ENCODE assay signal across 10 cellular contexts in genomic region chr7:44394636-44395035, GRCh38.
"Had no signal": no experiment of that assay in that cellular context is flagged by ENCODE, and none has a peak within 500 bp of the region (broad histone marks: within the 10 kb centered on the region; RNA-seq: fewer than 3 reads in every experiment).

No MANE protein-coding gene starts in this region.

- H3K27ac Mint-ChIP-seq: activated CD4-positive, alpha-beta memory T cell treated with anti-CD3 and anti-CD28 coated beads for 36 hours; activated naive CD4-positive, alpha-beta T cell treated with anti-CD3 and anti-CD28 coated beads, Interleukin-2, amount 10 ng/mL, durations not matched to agents 7 days and 5 days; activated T-helper 2 cell treated with anti-CD3 and anti-CD28 coated beads, Interferon-gamma antibody, Interleukin-2, Interleukin-4, amounts not matched to agents 10 μg/mL and 5 μg/mL and 100 μg/mL, durations not matched to agents 14 hours and 24 hours and 36 hours; mesothelial cell of epicardium had no signal

- H3K4me3 Mint-ChIP-seq: activated CD4-positive, alpha-beta memory T cell treated with anti-CD3 and anti-CD28 coated beads for 36 hours; activated naive CD4-positive, alpha-beta T cell treated with anti-CD3 and anti-CD28 coated beads, Interleukin-2, amount 10 ng/mL, durations not matched to agents 7 days and 5 days; mesothelial cell of epicardium had no signal

- H3K9me3 Mint-ChIP-seq: activated CD4-positive, alpha-beta memory T cell treated with anti-CD3 and anti-CD28 coated beads for 36 hours; activated naive CD4-positive, alpha-beta T cell treated with anti-CD3 and anti-CD28 coated beads, Interleukin-2, amount 10 ng/mL, durations not matched to agents 7 days and 5 days; activated T-helper 2 cell treated with anti-CD3 and anti-CD28 coated beads, Interferon-gamma antibody, Interleukin-2, Interleukin-4, amounts not matched to agents 10 μg/mL and 5 μg/mL and 100 μg/mL, durations not matched to agents 14 hours and 24 hours and 36 hours; mesothelial cell of epicardium had no signal

- H3K27me3 Mint-ChIP-seq: activated CD4-positive, alpha-beta memory T cell treated with anti-CD3 and anti-CD28 coated beads for 36 hours; activated naive CD4-positive, alpha-beta T cell treated with anti-CD3 and anti-CD28 coated beads, Interleukin-2, amount 10 ng/mL, durations not matched to agents 7 days and 5 days had no signal

- DNase-seq: activated CD4-positive, alpha-beta memory T cell treated with anti-CD3 and anti-CD28 coated beads for 36 hours; activated naive CD4-positive, alpha-beta T cell treated with anti-CD3 and anti-CD28 coated beads, Interleukin-2, amount 10 ng/mL, durations not matched to agents 7 days and 5 days; effector CD8-positive, alpha-beta T cell; gastrocnemius medialis; heart right ventricle; T1000; transverse colon had no signal

- H3K4me1 Mint-ChIP-seq: activated naive CD4-positive, alpha-beta T cell treated with anti-CD3 and anti-CD28 coated beads, Interleukin-2, amount 10 ng/mL, durations not matched to agents 7 days and 5 days; mesothelial cell of epicardium had no signal

- ATAC-seq: gastrocnemius medialis, heart right ventricle, left lung had no signal
